Comparison of ENCODE assay signal across 22 cellular contexts in genomic region chr3:184078851-184079250, GRCh38. TPM values are rescaled to one million over a fixed set of nuclear protein-coding genes. Genes with fewer than 3 reads are reported as not detected.
"Had no signal": no experiment of that assay in that cellular context is flagged by ENCODE, and none has a peak within 500 bp of the region (broad histone marks: within the 10 kb centered on the region; RNA-seq: fewer than 3 reads in every experiment).

No MANE protein-coding gene starts in this region.

- H3K9me3 ChIP-seq: lower lobe of right lung, pancreas, spleen, thoracic aorta had no signal

- H3K27ac Mint-ChIP-seq: activated CD4-positive, alpha-beta T cell treated with anti-CD3 and anti-CD28 coated beads, Interleukin-2, amount 10 ng/mL, durations not matched to agents 7 days and 5 days; activated naive CD4-positive, alpha-beta T cell treated with anti-CD3 and anti-CD28 coated beads, Interleukin-2, amount 50 U/mL, for 72 hours; activated T-cell treated with anti-CD3 and anti-CD28 coated beads, Interleukin-2, amount 50 U/mL, for 72 hours; neural progenitor cell; T-helper 2 cell treated with Interferon-gamma antibody and Interleukin-4, amounts not matched to agents 5 μg/mL and 100 μg/mL, for 36 hours had no signal

- H3K36me3 Mint-ChIP-seq: activated naive CD4-positive, alpha-beta T cell treated with anti-CD3 and anti-CD28 coated beads, Interleukin-2, amount 50 U/mL, for 72 hours; neural progenitor cell had no signal

- H3K4me3 Mint-ChIP-seq: activated CD4-positive, alpha-beta T cell treated with anti-CD3 and anti-CD28 coated beads, Interleukin-2, amount 10 ng/mL, durations not matched to agents 7 days and 5 days; activated T-cell treated with anti-CD3 and anti-CD28 coated beads, Interleukin-2, amount 50 U/mL, for 72 hours; central memory CD8-positive, alpha-beta T cell; neural progenitor cell; stimulated activated naive CD8-positive, alpha-beta T cell treated with anti-CD3 and anti-CD28 coated beads, Interleukin-15, amount 100 ng/mL, for 72 hours; T-helper 2 cell treated with Interferon-gamma antibody and Interleukin-4, amounts not matched to agents 5 μg/mL and 100 μg/mL, for 36 hours had no signal

- H3K36me3 ChIP-seq: brain microvascular endothelial cell, lower lobe of right lung, neural progenitor cell, pancreas, spleen, thoracic aorta had no signal

- DNase-seq: activated CD4-positive, alpha-beta T cell treated with anti-CD3 and anti-CD28 coated beads, Interleukin-2, amount 10 ng/mL, durations not matched to agents 7 days and 5 days; activated CD4-positive, CD25-positive, alpha-beta regulatory T cell; activated CD8-positive, alpha-beta memory T cell treated with anti-CD3 and anti-CD28 coated beads, Interleukin-2, amount 50 U/mL, for 48 hours; activated gamma-delta T cell; activated T-cell treated with anti-CD3 and anti-CD28 coated beads, Interleukin-2, amount 50 U/mL, for 72 hours; amniotic stem cell; brain microvascular endothelial cell; cortex of kidney; effector memory CD4-positive, alpha-beta T cell; glutamatergic neuron; lower lobe of right lung; midbrain; pancreas; spleen; stimulated activated naive CD8-positive, alpha-beta T cell treated with anti-CD3 and anti-CD28 coated beads, Interleukin-15, amount 100 ng/mL, for 72 hours had no signal

- H3K4me1 ChIP-seq: lower lobe of right lung, neural progenitor cell, pancreas, spleen had no signal

- H3K4me3 ChIP-seq: lower lobe of right lung, neural progenitor cell, pancreas, spleen, thoracic aorta had no signal

- H3K9me3 Mint-ChIP-seq: activated CD4-positive, alpha-beta T cell treated with anti-CD3 and anti-CD28 coated beads, Interleukin-2, amount 10 ng/mL, durations not matched to agents 7 days and 5 days; activated naive CD4-positive, alpha-beta T cell treated with anti-CD3 and anti-CD28 coated beads, Interleukin-2, amount 50 U/mL, for 72 hours; activated T-cell treated with anti-CD3 and anti-CD28 coated beads, Interleukin-2, amount 50 U/mL, for 72 hours; central memory CD8-positive, alpha-beta T cell; neural progenitor cell had no signal

- H3K4me1 Mint-ChIP-seq: central memory CD8-positive, alpha-beta T cell; neural progenitor cell had no signal

- H3K27me3 Mint-ChIP-seq: central memory CD8-positive, alpha-beta T cell; stimulated activated naive CD8-positive, alpha-beta T cell treated with anti-CD3 and anti-CD28 coated beads, Interleukin-15, amount 100 ng/mL, for 72 hours had no signal

- H3K27me3 ChIP-seq: neural progenitor cell, pancreas, spleen had no signal

- H3K9ac ChIP-seq: neural progenitor cell had no signal

- ATAC-seq: activated naive CD4-positive, alpha-beta T cell treated with anti-CD3 and anti-CD28 coated beads, Interleukin-2, amount 50 U/mL, for 72 hours; activated T-cell treated with anti-CD3 and anti-CD28 coated beads, Interleukin-2, amount 50 U/mL, for 72 hours; lower lobe of right lung; pancreas; sciatic nerve; stimulated activated naive CD8-positive, alpha-beta T cell treated with anti-CD3 and anti-CD28 coated beads, Interleukin-15, amount 100 ng/mL, for 72 hours had no signal

RNA-seq across cellular contexts. Expression of gene HTR3E, which starts 18.0 kb away (rescaled TPM):
- total RNA-seq: activated CD4-positive, alpha-beta T cell treated with anti-CD3 and anti-CD28 coated beads, Interleukin-2, amount 10 ng/mL, durations not matched to agents 7 days and 5 days; activated naive CD4-positive, alpha-beta T cell treated with anti-CD3 and anti-CD28 coated beads, Interleukin-2, amount 50 U/mL, for 72 hours; activated T-cell treated with anti-CD3 and anti-CD28 coated beads, Interleukin-2, amount 50 U/mL, for 72 hours; lower lobe of right lung; sciatic nerve; spleen; thoracic aorta; urinary bladder had no signal

RNA-seq across cellular contexts. Expression of gene HTR3C, which starts 26.0 kb away (rescaled TPM):
- total RNA-seq: activated CD4-positive, alpha-beta T cell treated with anti-CD3 and anti-CD28 coated beads, Interleukin-2, amount 10 ng/mL, durations not matched to agents 7 days and 5 days; activated naive CD4-positive, alpha-beta T cell treated with anti-CD3 and anti-CD28 coated beads, Interleukin-2, amount 50 U/mL, for 72 hours; activated T-cell treated with anti-CD3 and anti-CD28 coated beads, Interleukin-2, amount 50 U/mL, for 72 hours; pancreas; sciatic nerve; spleen; thoracic aorta; urinary bladder had no signal

RNA-seq across cellular contexts. Expression of gene HTR3D, which starts 47.3 kb away (rescaled TPM):
- total RNA-seq: activated CD4-positive, alpha-beta T cell treated with anti-CD3 and anti-CD28 coated beads, Interleukin-2, amount 10 ng/mL, durations not matched to agents 7 days and 5 days; activated naive CD4-positive, alpha-beta T cell treated with anti-CD3 and anti-CD28 coated beads, Interleukin-2, amount 50 U/mL, for 72 hours; activated T-cell treated with anti-CD3 and anti-CD28 coated beads, Interleukin-2, amount 50 U/mL, for 72 hours; lower lobe of right lung; pancreas; sciatic nerve; spleen; thoracic aorta; urinary bladder had no signal
